ENCODE assay signal across 28 cellular contexts in the genomic region with DNA sequence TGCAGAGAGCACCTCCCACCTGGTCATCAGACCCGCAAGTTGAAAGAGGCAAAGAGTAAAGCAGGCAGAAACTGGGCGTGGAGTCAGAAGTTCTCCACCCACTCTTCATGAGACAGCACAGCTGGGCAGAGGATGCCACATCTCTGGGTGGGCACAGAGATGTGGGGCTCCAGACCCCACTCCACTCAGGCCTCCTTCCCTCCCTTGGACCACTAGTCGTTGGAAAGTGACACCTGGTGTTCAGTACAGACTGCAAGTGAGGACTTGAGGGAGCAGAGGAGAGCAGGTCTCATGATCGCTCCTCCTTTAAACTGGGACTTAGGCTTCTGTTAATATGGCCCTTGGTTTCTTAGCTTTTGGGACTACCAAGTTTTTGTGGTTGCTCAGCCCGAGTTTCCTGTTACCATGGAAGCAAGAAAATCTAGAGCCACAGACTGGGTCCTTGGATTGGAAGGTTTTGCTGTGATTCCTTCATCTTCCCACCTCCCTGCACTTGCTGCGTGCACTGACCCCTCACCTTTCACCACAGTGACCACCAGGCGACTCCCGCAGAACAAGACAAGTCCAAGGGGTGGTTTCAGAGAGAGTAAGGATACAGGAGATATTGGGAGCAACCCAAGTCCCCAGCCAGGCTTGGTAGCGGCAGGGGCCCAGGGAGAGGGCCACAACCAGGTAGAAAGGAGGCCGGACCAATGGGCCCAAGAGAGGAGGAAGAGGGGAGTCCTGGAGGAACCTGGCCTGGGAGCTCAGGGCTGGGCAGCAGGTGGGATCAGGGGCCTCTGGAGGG. TPM values are rescaled to one million over a fixed set of nuclear protein-coding genes. Genes with fewer than 3 reads are reported as not detected.
DNase-seq lines count a peak whose midpoint lies in the region; ATAC-seq and TF ChIP-seq lines count a peak whose summit lies in the region.
"Had no signal": no experiment of that assay in that cellular context is flagged by ENCODE, and none has a peak within 500 bp of the region (broad histone marks: within the 10 kb centered on the region; RNA-seq: fewer than 3 reads in every experiment).

No MANE protein-coding gene starts in this region.

- no peak overlapping the region for H3K18ac ChIP-seq in H9 (ENCODE audit: insufficient read length, low read depth, low read length)

- H3K4me1 ChIP-seq in SK-N-SH (ENCODE audit: control insufficient read depth in 1 of 2, insufficient read depth in 2 of 2, low read depth in 1 of 2, low read length in 1 of 2) (no peaks in the 10 kb centered on the region), H9 (ENCODE audit: insufficient read depth, low read length) (no peaks in the 10 kb centered on the region), endodermal cell (ENCODE audit: control insufficient read depth, insufficient read depth, low read length) (no peaks in the 10 kb centered on the region)
- H3K4me1 ChIP-seq: Caco-2 had no signal

- no peak overlapping the region for H2BK20ac ChIP-seq in H9 (ENCODE audit: low read depth, low read length, poor library complexity, severe bottlenecking)

- no peak overlapping the region for H2BK120ac ChIP-seq in H9 (ENCODE audit: low read depth, low read length, poor library complexity, severe bottlenecking)

- H3F3A ChIP-seq in SK-N-SH (replicated peaks; ENCODE audit: insufficient read depth) = no peaks in the 10 kb centered on the region

- no peak overlapping the region for H2BK12ac ChIP-seq in H9 (ENCODE audit: insufficient read length, low read depth, low read length)

- no peak for ATAC-seq in SK-N-SH treated with all-trans-retinoic acid at 6 μM for 48 hours
- ATAC-seq in stimulated activated memory B cell treated with anti-CD40 and anti-IgM and Interleukin-4, amounts not matched to agents 10 μg/mL and 1 μg/mL and 100 μg/mL, for 72 hours = no peak
- ATAC-seq in HG03521 (IDR thresholded peaks at IDR 0.05; ENCODE audit: unreplicated experiment) = no peak
- no peak for ATAC-seq in GM19463 (IDR thresholded peaks at IDR 0.05; ENCODE audit: unreplicated experiment)
- ATAC-seq: PC-3 had no signal

- H3K4me2 ChIP-seq in SK-N-SH (no peak overlapping the region), H9 (ENCODE audit: insufficient read depth, insufficient read length, low read length) (no peak overlapping the region)

- DNase-seq in SK-N-SH (no peak), H9 (peak; percentile 15), endodermal cell (peak; percentile 27)
- no peak for DNase-seq in activated CD4-positive, alpha-beta T cell treated with anti-CD3 and anti-CD28 coated beads for 1 hour
- DNase-seq: ACHN; Caco-2; CD4-positive, alpha-beta memory T cell; DMS 273 treated with DMSO at 0.1 percent for 48 hours; DND-41; Karpas-422; MV-4-11; NCI-H1694; NCI-H2081; NCI-H2171; NCI-H345; NCI-H524 treated with DMSO at 0.1 percent for 48 hours; PC-3; Right ventricle myocardium superior had no signal

- TF ChIP-seq EP300 in SK-N-SH (IDR thresholded peaks at IDR 0.05; ENCODE audit: borderline replicate concordance in 1 of 2, low read depth in 1 of 2, low read length in 1 of 2) = no peak

- no peaks in the 10 kb centered on the region for H3K9me3 ChIP-seq in SK-N-SH
- H3K9me3 ChIP-seq in H9 (ENCODE audit: control insufficient read depth, low read depth, low read length) = no peaks in the 10 kb centered on the region
- no peaks in the 10 kb centered on the region for H3K9me3 ChIP-seq in endodermal cell (ENCODE audit: control insufficient read depth, low read length)
- H3K9me3 ChIP-seq: BLaER1 treated with 17β-estradiol and CSF1 and Interleukin-3, amounts not matched to agents 10 nM and 100 nM; Caco-2 had no signal

- no peak overlapping the region for H3K4ac ChIP-seq in H9 (ENCODE audit: low read depth, low read length)

- H3K27me3 Mint-ChIP-seq in H9 (ENCODE audit: low read depth) (peaks cover 26% of the 10 kb centered on the region), endodermal cell (ENCODE audit: insufficient read depth) (no peaks in the 10 kb centered on the region)
- H3K27me3 Mint-ChIP-seq in stimulated activated memory B cell treated with anti-CD40 and anti-IgM and Interleukin-4, amounts not matched to agents 10 μg/mL and 1 μg/mL and 100 μg/mL, for 72 hours = no peaks in the 10 kb centered on the region

- peak overlapping the region; percentile 25; the same call in 1 of the 2 replicates for H3K14ac ChIP-seq in H9 (ENCODE audit: insufficient read depth, low read length)

- CTCF ChIA-PET in SK-N-SH (lab: Yijun Ruan, JAX) = interaction anchor here (1.5 kb wide), 1 partner anchor 78 kb away, joined by 3 read pairs; no protein-coding TSS in a partner anchor

- no peaks in the 10 kb centered on the region for H4K20me1 ChIP-seq in SK-N-SH (ENCODE audit: insufficient read depth)
- no peaks in the 10 kb centered on the region for H4K20me1 ChIP-seq in H9 (ENCODE audit: control insufficient read depth, insufficient read depth, insufficient read length)

- H3K79me1 ChIP-seq in H9 (ENCODE audit: insufficient read depth, low read depth, low read length, poor library complexity, severe bottlenecking) = no peaks in the 10 kb centered on the region

- H3K79me2 ChIP-seq in SK-N-SH (ENCODE audit: insufficient read depth) = no peaks in the 10 kb centered on the region
- no peaks in the 10 kb centered on the region for H3K79me2 ChIP-seq in H9 (ENCODE audit: insufficient read depth, low read length)

- no peak overlapping the region for H3K4me3 ChIP-seq in SK-N-SH (ENCODE audit: low read depth in 2 of 2, low read length in 1 of 2)
- no peak overlapping the region for H3K4me3 ChIP-seq in endodermal cell (ENCODE audit: low read length)
- H3K4me3 ChIP-seq: BLaER1 treated with 17β-estradiol and CSF1 and Interleukin-3, amounts not matched to agents 10 nM and 100 nM had no signal

- no peak overlapping the region for H2BK5ac ChIP-seq in H9 (ENCODE audit: insufficient read length, low read length)

- H3K36me3 Mint-ChIP-seq in H9 (ENCODE audit: insufficient read depth in 1 of 3, low read depth in 3 of 3) = no peaks in the 10 kb centered on the region
- no peaks in the 10 kb centered on the region for H3K36me3 Mint-ChIP-seq in endodermal cell (ENCODE audit: low read depth)
- H3K36me3 Mint-ChIP-seq in stimulated activated memory B cell treated with anti-CD40 and anti-IgM and Interleukin-4, amounts not matched to agents 10 μg/mL and 1 μg/mL and 100 μg/mL, for 72 hours = peaks cover 87% of the 10 kb centered on the region
- H3K36me3 Mint-ChIP-seq: CD4-positive, alpha-beta memory T cell had no signal

- no peak overlapping the region for H3K23ac ChIP-seq in H9 (ENCODE audit: insufficient read length, low read depth, low read length)

- H3K4me1 Mint-ChIP-seq in H9 (no peaks in the 10 kb centered on the region), endodermal cell (no peaks in the 10 kb centered on the region)
- peaks cover 68% of the 10 kb centered on the region for H3K4me1 Mint-ChIP-seq in stimulated activated memory B cell treated with anti-CD40 and anti-IgM and Interleukin-4, amounts not matched to agents 10 μg/mL and 1 μg/mL and 100 μg/mL, for 72 hours
- H3K4me1 Mint-ChIP-seq: CD4-positive, alpha-beta memory T cell had no signal

- H3K9ac ChIP-seq in SK-N-SH (no peak overlapping the region), H9 (ENCODE audit: extremely low read depth, insufficient read length, low read length) (no peak overlapping the region), endodermal cell (ENCODE audit: extremely low read depth, low read length, poor library complexity, severe bottlenecking) (no peak overlapping the region)
- H3K9ac ChIP-seq: BLaER1 treated with 17β-estradiol and CSF1 and Interleukin-3, amounts not matched to agents 10 nM and 100 nM had no signal

- H3K23me2 ChIP-seq in H9 (ENCODE audit: insufficient read length, low read depth, low read length, poor library complexity, severe bottlenecking) = no peaks in the 10 kb centered on the region

- H3T11ph ChIP-seq in H9 (ENCODE audit: low read length) = no peak overlapping the region

- no peak for TF ChIP-seq CTCF in SK-N-SH (IDR thresholded peaks at IDR 0.05)
- no peak for TF ChIP-seq CTCF in H9 (conservative IDR thresholded peaks at IDR 0.05)
- no peak for TF ChIP-seq CTCF in endodermal cell (conservative IDR thresholded peaks at IDR 0.05)

- no peak overlapping the region for H4K91ac ChIP-seq in H9 (ENCODE audit: insufficient read length, low read depth, low read length)

- no peak overlapping the region for H2AK5ac ChIP-seq in H9 (ENCODE audit: insufficient read length, low read length)

- no peaks in the 10 kb centered on the region for H3K36me3 ChIP-seq in SK-N-SH (replicated peaks in 1 of 2; ENCODE audit: control insufficient read depth in 1 of 2, insufficient read depth in 2 of 2, low read length in 1 of 2)
- H3K36me3 ChIP-seq in endodermal cell (ENCODE audit: control insufficient read depth, insufficient read depth, low read length) = no peaks in the 10 kb centered on the region

- TF ChIP-seq RAD21 in SK-N-SH (IDR thresholded peaks at IDR 0.05; ENCODE audit: low read length) = no peak

- POLR2A ChIA-PET in SK-N-SH (lab: Yijun Ruan, JAX) = no interaction called here

- H3K27ac ChIP-seq in SK-N-SH (ENCODE audit: low read depth in 2 of 2, low read length in 1 of 2) (no peak overlapping the region), H9 (ENCODE audit: insufficient read length, low read depth, low read length) (no peak overlapping the region), endodermal cell (ENCODE audit: low read depth, low read length) (no peak overlapping the region)
- H3K27ac ChIP-seq: 22Rv1; BLaER1 treated with 17β-estradiol and CSF1 and Interleukin-3, amounts not matched to agents 10 nM and 100 nM had no signal

- no peak overlapping the region for H4K8ac ChIP-seq in H9 (replicated peaks; ENCODE audit: insufficient read length, low read depth, low read length)

- H4K5ac ChIP-seq in H9 (ENCODE audit: insufficient read length, low read depth, low read length) = no peak overlapping the region

- H3K27ac Mint-ChIP-seq in H9 (no peak overlapping the region), endodermal cell (no peak overlapping the region)
- H3K27ac Mint-ChIP-seq in stimulated activated memory B cell treated with anti-CD40 and anti-IgM and Interleukin-4, amounts not matched to agents 10 μg/mL and 1 μg/mL and 100 μg/mL, for 72 hours = peak overlapping the region; percentile 28

- H3K27me3 ChIP-seq in SK-N-SH (ENCODE audit: insufficient read depth) (peaks cover 11% of the 10 kb centered on the region; the same call in 1 of the 2 replicates), H9 (ENCODE audit: insufficient read depth, low read length) (no peaks in the 10 kb centered on the region), endodermal cell (ENCODE audit: control insufficient read depth, insufficient read depth, low read length, poor library complexity, severe bottlenecking) (no peaks in the 10 kb centered on the region)

- no peak overlapping the region for H2BK15ac ChIP-seq in H9 (ENCODE audit: low read depth, low read length)

- H3K9me2 ChIP-seq in SK-N-SH = no peaks in the 10 kb centered on the region

- WGBS in SK-N-SH (ENCODE audit: low lambda C conversion rate) = 56% methylated on average over 10 of the region's 10 CpGs
- no CpG with 5 or more reads among the region's 10 CpGs for WGBS in H9 (ENCODE audit: extremely low coverage, insufficient read length, low lambda C conversion rate)
- WGBS in endodermal cell (ENCODE audit: insufficient coverage in 1 of 2, insufficient read length in 1 of 2), 2 experiments = 89 to 92% methylated on average over 4 to 10 of the region's 10 CpGs

- H2AFZ ChIP-seq in SK-N-SH (ENCODE audit: low read depth) (no peak overlapping the region), H9 (ENCODE audit: low read length) (no peak overlapping the region)

- no peak overlapping the region for H3K4me3 Mint-ChIP-seq in H9
- H3K4me3 Mint-ChIP-seq in endodermal cell = no peak overlapping the region
- no peak overlapping the region for H3K4me3 Mint-ChIP-seq in stimulated activated memory B cell treated with anti-CD40 and anti-IgM and Interleukin-4, amounts not matched to agents 10 μg/mL and 1 μg/mL and 100 μg/mL, for 72 hours
- H3K4me3 Mint-ChIP-seq: CD4-positive, alpha-beta memory T cell had no signal

- no peak overlapping the region for H3K56ac ChIP-seq in H9 (ENCODE audit: insufficient read length, low read depth, low read length)

- H3K9me3 Mint-ChIP-seq in H9 = no peaks in the 10 kb centered on the region
- H3K9me3 Mint-ChIP-seq in endodermal cell = no peaks in the 10 kb centered on the region
- no peaks in the 10 kb centered on the region for H3K9me3 Mint-ChIP-seq in stimulated activated memory B cell treated with anti-CD40 and anti-IgM and Interleukin-4, amounts not matched to agents 10 μg/mL and 1 μg/mL and 100 μg/mL, for 72 hours
- H3K9me3 Mint-ChIP-seq: CD4-positive, alpha-beta memory T cell had no signal

RNA-seq across cellular contexts. Expression of gene CSF2RB, which starts 20.9 kb away (rescaled TPM):
- not detected in 2 replicates for polyA plus RNA-seq in SK-N-SH (2012; rRNA removed)
- polyA plus RNA-seq in SK-N-SH (2012; cell fraction: cytosol; rRNA removed) = not detected in 2 replicates
- polyA plus RNA-seq in SK-N-SH (2012; cell fraction: nucleus; rRNA removed) = 0.02 TPM in 1 of 2 replicates, not detected in the other
- not detected in 2 replicates for total RNA-seq in H9 (2021)
- total RNA-seq in endodermal cell = not detected
- not detected for polyA plus RNA-seq in endodermal cell (2013, experiment 1 of 2)
- not detected for polyA plus RNA-seq in endodermal cell (2013, experiment 2 of 2)
- total RNA-seq: Caco-2, G401, H1, PC-3, RPMI7951, SK-MEL-5 had no signal
- polyA plus RNA-seq: H1 had no signal

Comparison
In these comparisons a context has a peak if more than half of its experiments do, and no peak if none do; other contexts are left out.
1. DNase-seq: peak in H9 (single experiment) and endodermal cell (single experiment); none in SK-N-SH (single experiment) and activated CD4-positive, alpha-beta T cell treated with anti-CD3 and anti-CD28 coated beads for 1 hour (single experiment).